In genomic region chr7:28016297-28016696, GRCh38 we compare ENCODE assay signal across 17 cellular contexts.
"Had no signal": no experiment of that assay in that cellular context is flagged by ENCODE, and none has a peak within 500 bp of the region (broad histone marks: within the 10 kb centered on the region; RNA-seq: fewer than 3 reads in every experiment).

No MANE protein-coding gene starts in this region.

- H2AFZ ChIP-seq: parathyroid adenoma had no signal

- H3K27me3 ChIP-seq: thyroid gland had no signal

- H3K4me3 ChIP-seq: coronary artery, thyroid gland had no signal

- H3K9ac ChIP-seq: parathyroid adenoma had no signal

- ATAC-seq: left lobe of liver, WTC11 had no signal

- H3K9me3 ChIP-seq: thyroid gland had no signal

- H3K27ac ChIP-seq: coronary artery, epithelial cell of prostate, parathyroid adenoma, thyroid gland had no signal

- H3K4me1 ChIP-seq: parathyroid adenoma had no signal

- H3K36me3 ChIP-seq: thyroid gland had no signal

- DNase-seq: activated CD4-positive, alpha-beta T cell treated with anti-CD3 and anti-CD28 coated beads, Interleukin-2, amount 50 U/mL, for 48 hours; activated naive CD4-positive, alpha-beta T cell treated with Interleukin-2 at 50 U/mL for 16 hours; activated naive CD8-positive, alpha-beta T cell treated with anti-CD3 and anti-CD28 coated beads for 36 hours; activated T-cell treated with anti-CD3 and anti-CD28 coated beads, Interleukin-2, amount 50 U/mL, for 48 hours; cerebellar nuclear complex; kidney; mammary epithelial cell; nucleus accumbens; stimulated activated CD4-positive, alpha-beta T cell treated with anti-CD3 and anti-CD28 coated beads, Interleukin-4, amount 100 ng/mL, for 4 hours; substantia nigra; T1000; thyroid gland had no signal
